ENCODE assay signal across 20 cellular contexts in the genomic region with DNA sequence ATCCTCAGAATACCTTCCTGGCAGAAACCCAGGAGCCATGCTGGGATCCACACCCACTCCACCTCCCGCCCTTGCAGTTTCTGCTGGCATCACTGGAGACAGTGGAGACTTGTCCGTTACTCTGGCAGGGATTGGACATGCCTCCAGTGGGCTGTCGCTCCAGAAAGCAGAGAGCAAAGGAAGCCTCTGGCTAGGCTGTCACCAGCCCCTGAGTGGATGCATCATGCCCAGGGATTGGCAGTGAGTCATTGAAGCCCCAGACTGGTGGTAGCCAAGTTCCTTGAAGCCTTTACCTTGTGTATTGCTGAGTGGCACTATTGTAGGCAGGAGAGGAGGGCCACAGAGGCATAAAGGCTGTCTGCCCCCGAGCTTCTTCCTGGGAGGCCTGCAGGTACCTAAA. TPM values are rescaled to one million over a fixed set of nuclear protein-coding genes. Genes with fewer than 3 reads are reported as not detected.
DNase-seq lines count a peak whose midpoint lies in the region; ATAC-seq, FAIRE-seq and TF ChIP-seq lines count a peak whose summit lies in the region.
"Had no signal": no experiment of that assay in that cellular context is flagged by ENCODE, and none has a peak within 500 bp of the region (broad histone marks: within the 10 kb centered on the region; RNA-seq: fewer than 3 reads in every experiment).

No MANE protein-coding gene starts in this region.

- H3K9me1 ChIP-seq in keratinocyte (ENCODE audit: control insufficient read depth, extremely low read depth, insufficient read depth, low read length) = no peaks in the 10 kb centered on the region

- in situ Hi-C loops in ACHN (cut with HindIII; ENCODE audit: low pct_ligation_motif_present, low pct_unique_long_range_greater_than_20kb, low sequenced_read_pairs) = no loop called here

- no peaks in the 10 kb centered on the region for H3K9me3 ChIP-seq in keratinocyte (ENCODE audit: control insufficient read depth, low read depth, low read length)
- H3K9me3 ChIP-seq in aorta (ENCODE audit: control insufficient read depth, low read length) = no peaks in the 10 kb centered on the region
- H3K9me3 ChIP-seq: gastroesophageal sphincter, ovary had no signal

- POLR2A ChIA-PET in HEK293T (lab: Yijun Ruan, JAX) = no interaction called here

- H3K4me3 ChIP-seq in keratinocyte (ENCODE audit: control insufficient read depth in 2 of 3, extremely low read depth in 1 of 3, insufficient read depth in 2 of 3, low read depth in 1 of 3, low read length in 3 of 3) = no peak overlapping the region
- H3K4me3 ChIP-seq in aorta (ENCODE audit: low read length in 2 of 2) = no peak overlapping the region
- H3K4me3 ChIP-seq: gastroesophageal sphincter, ovary had no signal

- no peak overlapping the region for H3K4me2 ChIP-seq in keratinocyte (ENCODE audit: control insufficient read depth, extremely low read depth, insufficient read depth, low read depth, low read length)

- H3K27me3 ChIP-seq in keratinocyte (ENCODE audit: control insufficient read depth, extremely low read depth, insufficient read depth, low read length) (no peaks in the 10 kb centered on the region), aorta (ENCODE audit: control insufficient read depth in 1 of 2, insufficient read depth in 2 of 2, low read length in 1 of 2) (no peaks in the 10 kb centered on the region)
- H3K27me3 ChIP-seq: brain microvascular endothelial cell, ovary had no signal

- TF ChIP-seq CTCF in keratinocyte (optimal IDR thresholded peaks at IDR 0.05 in 1 of 3, IDR thresholded peaks at IDR 0.05 in 1 of 3, conservative IDR thresholded peaks at IDR 0.05 in 1 of 3; ENCODE audit: extremely low read depth in 1 of 3, insufficient read depth in 2 of 3, low read length in 3 of 3) = no peak

- no peaks in the 10 kb centered on the region for H3K79me2 ChIP-seq in keratinocyte (ENCODE audit: control insufficient read depth, insufficient read depth, low read length)

- 84 to 87% methylated on average over 4 of the region's 4 CpGs for whole genome bisulfite sequencing in aorta, 2 donors

- H3K27ac ChIP-seq in keratinocyte (ENCODE audit: control insufficient read depth, insufficient read depth, low read length) (no peak overlapping the region), aorta (ENCODE audit: low read depth in 1 of 2, low read length in 2 of 2) (no peak overlapping the region)
- H3K27ac ChIP-seq: brain microvascular endothelial cell, gastroesophageal sphincter, ovary had no signal

- DNase-seq in ACHN = peak; percentile 22
- peak; percentile 16 for DNase-seq in HK-2 (ENCODE audit: unreplicated experiment)
- peak; percentile 49 for DNase-seq in RPMI7951 (ENCODE audit: low read depth)
- DNase-seq in keratinocyte (ENCODE audit: low read depth, low spot score) = peak; percentile 40
- no peak for DNase-seq in left lobe of liver (ENCODE audit: low spot score)
- DNase-seq in aorta = no peak
- no peak for DNase-seq in HEK293T (ENCODE audit: extremely low spot score)
- DNase-seq in T-helper 2 cell = no peak
- DNase-seq: activated effector memory CD4-positive, alpha-beta T cell treated with anti-CD3 and anti-CD28 coated beads, Interleukin-2, amount 50 U/mL, for 16 hours; brain microvascular endothelial cell; hypothalamus; NCI-H2081; ovary; SIG-M5; T-cell had no signal

- FAIRE-seq in keratinocyte (lab: Jason Lieb, UNC) = no peak
- FAIRE-seq: colon, D721Med had no signal

- intact Hi-C loops in aorta (cut with DNase I) = no loop called here

- H2AFZ ChIP-seq in keratinocyte (ENCODE audit: control insufficient read depth, low read length) = no peak overlapping the region

- H3K36me3 ChIP-seq in keratinocyte (ENCODE audit: control insufficient read depth in 2 of 2, extremely low read depth in 1 of 2, insufficient read depth in 2 of 2, low read length in 2 of 2) (no peaks in the 10 kb centered on the region), aorta (ENCODE audit: control insufficient read depth in 1 of 2, insufficient read depth in 2 of 2, low read length in 1 of 2) (no peaks in the 10 kb centered on the region)
- H3K36me3 ChIP-seq: brain microvascular endothelial cell, gastroesophageal sphincter, ovary had no signal

- H3K4me1 ChIP-seq in keratinocyte (ENCODE audit: control insufficient read depth, extremely low read depth, insufficient read depth, low read length) (peaks cover 18% of the 10 kb centered on the region), aorta (ENCODE audit: control insufficient read depth in 1 of 2, insufficient read depth in 2 of 2, low read length in 2 of 2) (no peaks in the 10 kb centered on the region)
- H3K4me1 ChIP-seq: gastroesophageal sphincter had no signal

- dilution Hi-C loops in keratinocyte (cut with MboI; ENCODE audit: extremely low pct_ligation_motif_present, low sequenced_read_pairs) = no loop called here

- H4K20me1 ChIP-seq in keratinocyte (ENCODE audit: control insufficient read depth, extremely low read depth, insufficient read depth, low read length) = no peaks in the 10 kb centered on the region

- ATAC-seq in left lobe of liver = no peak
- ATAC-seq in aorta (ENCODE audit: low FRiP score) = no peak
- ATAC-seq: gastroesophageal sphincter; stimulated activated effector memory CD8-positive, alpha-beta T cell treated with anti-CD3 and anti-CD28 coated beads, Interleukin-12 subunit alpha, Interleukin-12 subunit beta, amount 100 ng/mL, for 72 hours had no signal

- CTCF ChIA-PET in HEK293T (lab: Yijun Ruan, JAX) = no interaction called here

- no peak overlapping the region for H3K9ac ChIP-seq in keratinocyte (ENCODE audit: control insufficient read depth, extremely low read depth, insufficient read depth, low read length)

TF ChIP-seq in HEK293T, 16 proteins besides CTCF, POLR2A, EP300 and RAD21:
- TF ChIP-seq BHLHE40 (IDR thresholded peaks at IDR 0.05; ENCODE audit: borderline replicate concordance) = no peak
- no peak for TF ChIP-seq NFRKB (IDR thresholded peaks at IDR 0.05)
- TF ChIP-seq LEF1 (IDR thresholded peaks at IDR 0.05; ENCODE audit: borderline replicate concordance) = no peak
- no peak for TF ChIP-seq ELF4 (IDR thresholded peaks at IDR 0.05)
- no peak for TF ChIP-seq ZNF384 (IDR thresholded peaks at IDR 0.05)
- TF ChIP-seq L3MBTL2 (conservative IDR thresholded peaks at IDR 0.05) = no peak
- no peak for TF ChIP-seq ARNT (IDR thresholded peaks at IDR 0.05)
- no peak for TF ChIP-seq FOXK2 (IDR thresholded peaks at IDR 0.05)
TF ChIP-seq in HEK293T: peak in this region for 0.

RNA-seq across cellular contexts. Expression of gene E2F8, which starts 34.8 kb away (rescaled TPM):
- total RNA-seq in RPMI7951 (2014; rRNA removed; shearing (Covaris generic)) = 4.7 and 5.0 TPM in 2 replicates
- polyA plus RNA-seq in keratinocyte (0.39 to 2.4 TPM (median 2.0 TPM) in 3 replicates), aorta (under 1 TPM in 1 of 2 donors, not detected in 1; 0.05 TPM)
- 0.82 TPM for polyA plus RNA-seq in keratinocyte (2011; ENCODE audit: low read depth)
- polyA plus RNA-seq in keratinocyte (2011; cell fraction: cytosol; rRNA removed) = 0.34 and 0.84 TPM in 2 replicates
- polyA plus RNA-seq in keratinocyte (2011; cell fraction: nucleus; rRNA removed) = 0.85 and 1.1 TPM in 2 replicates
- 0.55 and 1.3 TPM in 2 replicates for polyA plus RNA-seq in keratinocyte (2012; ENCODE audit: low replicate concordance)
- polyA minus RNA-seq in keratinocyte = 0.40 to 1.9 TPM (median 1.5 TPM) in 3 replicates
- not detected for polyA minus RNA-seq in keratinocyte (2011; cell fraction: cytosol; rRNA and poly(A)+ RNA removed)
- polyA minus RNA-seq in keratinocyte (2011; cell fraction: nucleus; rRNA and poly(A)+ RNA removed) = 0.42 and 1.5 TPM in 2 replicates
- total RNA-seq in left lobe of liver (0.08 TPM), aorta (under 1 TPM; 0.29 to 0.63 TPM)
- polyA plus RNA-seq: CD14-positive monocyte had no signal

Comparison
In these comparisons a context has a peak if more than half of its experiments do, and no peak if none do; other contexts are left out.
1. DNase-seq: peak in ACHN (single experiment), HK-2 (single experiment), RPMI7951 (single experiment) and keratinocyte (single experiment); none in left lobe of liver (single experiment), aorta (0 of 2), HEK293T (single experiment) and T-helper 2 cell (0 of 5).